Comparison of ENCODE assay signal across 16 cellular contexts in the genomic region with DNA sequence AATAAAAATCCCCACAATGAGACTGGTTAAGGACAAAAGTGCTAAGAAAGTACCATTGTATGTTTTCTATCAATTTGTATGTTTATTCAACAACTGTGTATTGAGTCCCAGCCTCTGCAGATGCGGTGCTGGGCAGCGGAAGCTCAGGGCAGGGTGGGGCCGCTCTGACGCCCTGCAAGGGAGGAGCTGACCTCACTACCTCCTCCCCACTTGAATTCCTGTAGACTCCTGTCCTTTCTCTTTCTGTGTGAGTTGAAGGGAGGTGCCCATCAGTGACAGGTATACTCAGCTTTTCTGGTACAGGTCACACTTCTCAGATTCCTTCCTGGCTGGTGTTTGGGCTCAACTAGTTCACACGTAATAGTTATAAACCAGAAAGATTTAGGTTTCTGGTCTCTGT. TPM values are rescaled to one million over a fixed set of nuclear protein-coding genes. Genes with fewer than 3 reads are reported as not detected.
"Had no signal": no experiment of that assay in that cellular context is flagged by ENCODE, and none has a peak within 500 bp of the region (broad histone marks: within the 10 kb centered on the region; RNA-seq: fewer than 3 reads in every experiment).

No MANE protein-coding gene starts in this region.

- H3K27ac Mint-ChIP-seq: activated naive CD8-positive, alpha-beta T cell treated with anti-CD3 and anti-CD28 coated beads, Interleukin-2, amount 50 U/mL, for 24 hours; nephron progenitor cell; stimulated activated naive CD8-positive, alpha-beta T cell treated with anti-CD3 and anti-CD28 coated beads, Interleukin-15, Interleukin-2, amounts not matched to agents 100 ng/mL and 50 ng/mL, for 24 hours had no signal

- H3K4me1 Mint-ChIP-seq: activated naive CD8-positive, alpha-beta T cell treated with anti-CD3 and anti-CD28 coated beads, Interleukin-2, amount 50 U/mL, for 24 hours had no signal

- H3K27ac ChIP-seq: cardiac muscle cell, coronary artery, gastroesophageal sphincter had no signal

- ATAC-seq: activated naive CD8-positive, alpha-beta T cell treated with anti-CD3 and anti-CD28 coated beads, Interleukin-2, amount 50 U/mL, for 24 hours; gastroesophageal sphincter had no signal

- H3K36me3 ChIP-seq: cardiac muscle cell had no signal

- H3K9me3 Mint-ChIP-seq: activated naive CD8-positive, alpha-beta T cell treated with anti-CD3 and anti-CD28 coated beads, Interleukin-2, amount 50 U/mL, for 24 hours; nephron progenitor cell; stimulated activated naive CD8-positive, alpha-beta T cell treated with anti-CD3 and anti-CD28 coated beads, Interleukin-15, Interleukin-2, amounts not matched to agents 100 ng/mL and 50 ng/mL, for 24 hours had no signal

- H3K9me3 ChIP-seq: gastroesophageal sphincter, sigmoid colon had no signal

- H3K27me3 Mint-ChIP-seq: activated naive CD8-positive, alpha-beta T cell treated with anti-CD3 and anti-CD28 coated beads, Interleukin-2, amount 50 U/mL, for 24 hours; stimulated activated naive CD8-positive, alpha-beta T cell treated with anti-CD3 and anti-CD28 coated beads, Interleukin-15, Interleukin-2, amounts not matched to agents 100 ng/mL and 50 ng/mL, for 24 hours had no signal

- H3K4me3 Mint-ChIP-seq: activated naive CD8-positive, alpha-beta T cell treated with anti-CD3 and anti-CD28 coated beads, Interleukin-2, amount 50 U/mL, for 24 hours; nephron progenitor cell; stimulated activated naive CD8-positive, alpha-beta T cell treated with anti-CD3 and anti-CD28 coated beads, Interleukin-15, Interleukin-2, amounts not matched to agents 100 ng/mL and 50 ng/mL, for 24 hours had no signal

- H3K27me3 ChIP-seq: cardiac muscle cell, gastroesophageal sphincter, sigmoid colon had no signal

- H3K4me3 ChIP-seq: cardiac muscle cell, coronary artery, gastroesophageal sphincter, sigmoid colon had no signal

- DNase-seq: activated CD4-positive, alpha-beta T cell treated with anti-CD3 and anti-CD28 coated beads, Interleukin-2, amount 50 U/mL, for 4 hours; activated CD4-positive, CD25-positive, alpha-beta regulatory T cell treated with anti-CD3 and anti-CD28 coated beads, Interleukin-2, amount 50 U/mL, for 72 hours; activated gamma-delta T cell; activated naive CD8-positive, alpha-beta T cell treated with anti-CD3 and anti-CD28 coated beads, Interleukin-2, amount 50 U/mL, for 24 hours; activated T-cell treated with anti-CD3 and anti-CD28 coated beads, Interleukin-2, amount 50 U/mL, for 48 hours; effector CD8-positive, alpha-beta T cell; mammary epithelial cell; nephron progenitor cell; SHP77 treated with DMSO at 0.1 percent for 48 hours; stimulated activated CD4-positive, alpha-beta T cell treated with anti-CD3 and anti-CD28 coated beads, Interleukin-2, amount 100 ng/mL, for 48 hours had no signal

RNA-seq across cellular contexts. Expression of a gene that starts 27.0 kb away (rescaled TPM):
- total RNA-seq: T-helper 2 cell treated with Interferon-gamma antibody and Interleukin-4, amounts not matched to agents 100 ng/mL and 5 ng/mL, for 36 hours had no signal
